22 cellular contexts compared by ENCODE assay signal in genomic region chrX:48663241-48663640, GRCh38. TPM values are rescaled to one million over a fixed set of nuclear protein-coding genes. Genes with fewer than 3 reads are reported as not detected.
"Had no signal": no experiment of that assay in that cellular context is flagged by ENCODE, and none has a peak within 500 bp of the region (broad histone marks: within the 10 kb centered on the region; RNA-seq: fewer than 3 reads in every experiment).

No MANE protein-coding gene starts in this region.

- H3K4me3 ChIP-seq: colonic mucosa, esophagus squamous epithelium, gastroesophageal sphincter, left ventricle myocardium inferior, lower lobe of right lung, ovary, right atrium auricular region had no signal

- H3K4me1 Mint-ChIP-seq: immature natural killer cell, mesothelial cell of epicardium, natural killer cell, neural crest cell had no signal

- H3K4me3 Mint-ChIP-seq: immature natural killer cell, memory B cell, mesothelial cell of epicardium, natural killer cell, neural crest cell had no signal

- H3K27me3 ChIP-seq: colonic mucosa, esophagus squamous epithelium, gastroesophageal sphincter, ovary, right atrium auricular region had no signal

- H3K27ac Mint-ChIP-seq: immature natural killer cell, memory B cell, mesothelial cell of epicardium, natural killer cell had no signal

- H3K36me3 ChIP-seq: colonic mucosa, esophagus squamous epithelium, gastroesophageal sphincter, left ventricle myocardium inferior, lower lobe of right lung, ovary, right atrium auricular region had no signal

- H3K4me1 ChIP-seq: colonic mucosa, esophagus squamous epithelium, gastroesophageal sphincter, left ventricle myocardium inferior, lower lobe of right lung, right atrium auricular region had no signal

- DNase-seq: colonic mucosa; dermis blood vessel endothelial cell; esophagus squamous epithelium; foreskin fibroblast; glutamatergic neuron; immature natural killer cell; left cardiac atrium; left ventricle myocardium inferior; lower lobe of right lung; natural killer cell; nucleus accumbens; ovary; small intestine; stimulated activated CD4-positive, alpha-beta T cell treated with anti-CD3 and anti-CD28 coated beads, Interleukin-2, amount 100 ng/mL, for 24 hours; stimulated activated naive CD4-positive, alpha-beta T cell treated with Interleukin-2 at 50 U/mL for 16 hours; trophoblast cell had no signal

- H3K36me3 Mint-ChIP-seq: immature natural killer cell, memory B cell, natural killer cell had no signal

- H3K27ac ChIP-seq: colonic mucosa, esophagus squamous epithelium, gastroesophageal sphincter, left ventricle myocardium inferior, lower lobe of right lung, ovary, right atrium auricular region had no signal

- H3K9me3 Mint-ChIP-seq: immature natural killer cell, memory B cell, natural killer cell, neural crest cell had no signal

- H3K9me3 ChIP-seq: colonic mucosa, esophagus squamous epithelium, gastroesophageal sphincter, left ventricle myocardium inferior, lower lobe of right lung, ovary, right atrium auricular region had no signal

- H3K27me3 Mint-ChIP-seq: memory B cell had no signal

RNA-seq across cellular contexts. Expression of gene WAS, which starts 20.4 kb away (rescaled TPM):
- total RNA-seq: dermis blood vessel endothelial cell, epithelial cell of proximal tubule had no signal
